Comparison of ENCODE assay signal across 16 cellular contexts in the genomic region with DNA sequence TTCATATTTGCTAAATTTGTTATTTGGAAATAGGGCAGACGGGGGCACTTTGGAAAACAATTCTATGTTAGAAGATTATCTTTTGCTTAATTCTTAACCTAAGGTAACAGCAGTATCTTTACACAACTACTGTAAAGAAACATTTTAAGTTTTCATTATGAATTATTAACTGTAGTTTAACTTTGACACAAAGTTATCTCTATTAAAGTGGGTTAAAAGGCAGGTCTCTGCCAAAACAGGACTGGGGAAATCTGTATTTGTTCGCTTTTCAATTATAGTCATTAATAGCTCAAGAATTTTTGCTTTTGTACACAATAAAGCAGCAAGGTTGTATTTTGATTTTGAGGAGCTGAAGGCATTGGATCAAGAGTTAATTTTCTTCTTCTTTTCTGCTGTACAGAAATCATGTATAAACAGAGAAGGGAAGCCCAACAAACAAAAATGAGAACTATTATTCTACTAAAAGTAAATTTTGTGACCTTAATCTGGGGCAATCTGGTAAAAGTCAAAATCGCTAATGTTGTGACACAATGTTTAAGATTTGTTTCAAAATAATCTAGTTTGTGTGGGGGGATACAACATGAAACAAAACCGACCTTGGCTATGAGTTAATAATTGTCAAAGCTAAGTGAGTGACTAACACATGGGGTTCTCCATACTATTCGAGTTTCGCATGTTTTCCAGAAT. TPM values are rescaled to one million over a fixed set of nuclear protein-coding genes. Genes with fewer than 3 reads are reported as not detected.
DNase-seq lines count a peak whose midpoint lies in the region; ATAC-seq and TF ChIP-seq lines count a peak whose summit lies in the region.
"Had no signal": no experiment of that assay in that cellular context is flagged by ENCODE, and none has a peak within 500 bp of the region (broad histone marks: within the 10 kb centered on the region; RNA-seq: fewer than 3 reads in every experiment).

No MANE protein-coding gene starts in this region.

- H3K9me3 Mint-ChIP-seq in activated CD4-positive, alpha-beta T cell treated with anti-CD3 and anti-CD28 coated beads, Interleukin-2, amount 10 ng/mL, durations not matched to agents 7 days and 5 days: no peaks in the 10 kb centered on the region
- no peaks in the 10 kb centered on the region for H3K9me3 Mint-ChIP-seq in progenitor cell of endocrine pancreas (ENCODE audit: low read depth)

- H4K20me1 ChIP-seq in OCI-LY1 (ENCODE audit: insufficient read depth, low read length): no peaks in the 10 kb centered on the region

- DNase-seq in activated CD4-positive, alpha-beta T cell treated with anti-CD3 and anti-CD28 coated beads, Interleukin-2, amount 10 ng/mL, durations not matched to agents 7 days and 5 days: no peak
- DNase-seq in activated CD4-positive, alpha-beta T cell treated with anti-CD3 and anti-CD28 coated beads, Interleukin-2, amount 50 U/mL, for 48 hours: no peak
- DNase-seq in progenitor cell of endocrine pancreas (ENCODE audit: low spot score, unreplicated experiment) (no peak), lower lobe of right lung (no peak), COR-L47 (lab: John Stamatoyannopoulos, UW) (no peak)
- DNase-seq: activated CD4-positive, CD25-positive, alpha-beta regulatory T cell treated with anti-CD3 and anti-CD28 coated beads, Interleukin-2, amount 50 U/mL, for 72 hours; DMS79 treated with DMSO at 0.1 percent for 48 hours; endodermal cell; head of caudate nucleus; NCI-H2171 treated with DMSO at 0.1 percent for 48 hours; RPMI8226; tibial artery had no signal

- H3K4me3 ChIP-seq in OCI-LY1 (ENCODE audit: low read depth, low read length, poor library complexity, severe bottlenecking) (peak overlapping the region; percentile 1), endocrine pancreas (ENCODE audit: control insufficient read depth, insufficient read depth, low read length) (peak overlapping the region; percentile 31), lower lobe of right lung (no peak overlapping the region)
- H3K4me3 ChIP-seq: lung, tibial artery had no signal

- no peaks in the 10 kb centered on the region for H3K9me2 ChIP-seq in OCI-LY1 (ENCODE audit: low read depth, low read length)

- H3K36me3 ChIP-seq in OCI-LY1 (ENCODE audit: insufficient read depth, low read length) (no peaks in the 10 kb centered on the region), endocrine pancreas (ENCODE audit: control insufficient read depth, insufficient read depth, low read length) (no peaks in the 10 kb centered on the region), lower lobe of right lung (peaks cover 6% of the 10 kb centered on the region)
- H3K36me3 ChIP-seq: tibial artery had no signal

- H3K27me3 Mint-ChIP-seq in activated CD4-positive, alpha-beta T cell treated with anti-CD3 and anti-CD28 coated beads, Interleukin-2, amount 10 ng/mL, durations not matched to agents 7 days and 5 days: no peaks in the 10 kb centered on the region
- no peaks in the 10 kb centered on the region for H3K27me3 Mint-ChIP-seq in progenitor cell of endocrine pancreas

- no peak overlapping the region for H3K27ac Mint-ChIP-seq in activated CD4-positive, alpha-beta T cell treated with anti-CD3 and anti-CD28 coated beads, Interleukin-2, amount 10 ng/mL, durations not matched to agents 7 days and 5 days
- H3K27ac Mint-ChIP-seq in progenitor cell of endocrine pancreas: peak overlapping the region; percentile 74
- H3K27ac Mint-ChIP-seq: endodermal cell had no signal

- H3K9ac ChIP-seq in OCI-LY1 (ENCODE audit: low read length) (peak overlapping the region; percentile 17; the same call in 1 of the 2 replicates), endocrine pancreas (ENCODE audit: control insufficient read depth, insufficient read depth, low read length) (no peak overlapping the region)

- H3K36me3 Mint-ChIP-seq in activated CD4-positive, alpha-beta T cell treated with anti-CD3 and anti-CD28 coated beads, Interleukin-2, amount 10 ng/mL, durations not matched to agents 7 days and 5 days (ENCODE audit: low read depth): peaks cover 20% of the 10 kb centered on the region
- H3K36me3 Mint-ChIP-seq in progenitor cell of endocrine pancreas (ENCODE audit: insufficient read depth): peaks cover 3% of the 10 kb centered on the region

- no peaks in the 10 kb centered on the region for H3K9me3 ChIP-seq in OCI-LY1 (ENCODE audit: low read length)
- no peaks in the 10 kb centered on the region for H3K9me3 ChIP-seq in endocrine pancreas (ENCODE audit: control insufficient read depth, low read length)
- H3K9me3 ChIP-seq in lower lobe of right lung: no peaks in the 10 kb centered on the region
- H3K9me3 ChIP-seq: tibial artery had no signal

- H3K4me2 ChIP-seq in OCI-LY1 (ENCODE audit: low read length): peak overlapping the region; percentile 90; the same call in 1 of the 2 replicates

- intact Hi-C loops in lower lobe of right lung (cut with DNase I): no loop called here

- peaks cover 59% of the 10 kb centered on the region for H3K4me1 Mint-ChIP-seq in activated CD4-positive, alpha-beta T cell treated with anti-CD3 and anti-CD28 coated beads, Interleukin-2, amount 10 ng/mL, durations not matched to agents 7 days and 5 days
- peaks cover 42% of the 10 kb centered on the region for H3K4me1 Mint-ChIP-seq in progenitor cell of endocrine pancreas (ENCODE audit: low read depth)

- no peak overlapping the region for H2AFZ ChIP-seq in OCI-LY1 (ENCODE audit: low read length)

- peaks cover 73% of the 10 kb centered on the region for H3K79me2 ChIP-seq in OCI-LY1 (ENCODE audit: insufficient read depth, low read length)

- ATAC-seq in lower lobe of right lung (no peak), GM21737 (IDR thresholded peaks at IDR 0.05; ENCODE audit: unreplicated experiment) (no peak)

- no peaks in the 10 kb centered on the region for H3F3A ChIP-seq in OCI-LY1 (ENCODE audit: insufficient read depth, low read length)

- no peaks in the 10 kb centered on the region for H3K27me3 ChIP-seq in OCI-LY1 (ENCODE audit: insufficient read depth, low read length)
- no peaks in the 10 kb centered on the region for H3K27me3 ChIP-seq in endocrine pancreas (ENCODE audit: control insufficient read depth, insufficient read depth, low read length)
- no peaks in the 10 kb centered on the region for H3K27me3 ChIP-seq in lower lobe of right lung (ENCODE audit: low read depth)
- H3K27me3 ChIP-seq: tibial artery had no signal

- POLR2A ChIA-PET in activated CD4-positive, alpha-beta T cell treated with anti-CD3 and anti-CD28 coated beads, Interleukin-2, amount 10 ng/mL, durations not matched to agents 7 days and 5 days (lab: Charles Lee): no interaction called here

- no peak for TF ChIP-seq CTCF in OCI-LY1 (IDR thresholded peaks at IDR 0.05; ENCODE audit: low read length)
- TF ChIP-seq CTCF in progenitor cell of endocrine pancreas (IDR thresholded peaks at IDR 0.05; ENCODE audit: unreplicated experiment): no peak
- TF ChIP-seq CTCF in lower lobe of right lung (IDR thresholded peaks at IDR 0.05): no peak

- CTCF ChIA-PET in activated CD4-positive, alpha-beta T cell treated with anti-CD3 and anti-CD28 coated beads, Interleukin-2, amount 10 ng/mL, durations not matched to agents 7 days and 5 days (lab: Charles Lee): interaction anchor here (0.6 to 1.6 kb wide), 3 partner anchors 19 to 1068 kb away, joined by 3 to 4 read pairs (median 4); no protein-coding TSS in a partner anchor

- H3K4me1 ChIP-seq in OCI-LY1 (ENCODE audit: insufficient read depth, low read length, severe bottlenecking) (peaks cover 62% of the 10 kb centered on the region), endocrine pancreas (ENCODE audit: control insufficient read depth, insufficient read depth, low read length) (peaks cover 19% of the 10 kb centered on the region), lower lobe of right lung (peaks cover 53% of the 10 kb centered on the region)

- H3K27ac ChIP-seq in OCI-LY1 (ENCODE audit: low read depth, low read length, poor library complexity, severe bottlenecking) (no peak overlapping the region), lower lobe of right lung (no peak overlapping the region)

- H3K4me3 Mint-ChIP-seq in activated CD4-positive, alpha-beta T cell treated with anti-CD3 and anti-CD28 coated beads, Interleukin-2, amount 10 ng/mL, durations not matched to agents 7 days and 5 days: peak overlapping the region; percentile 55
- peak overlapping the region; percentile 40 for H3K4me3 Mint-ChIP-seq in progenitor cell of endocrine pancreas (ENCODE audit: low read depth)

RNA-seq across cellular contexts. Expression of a gene that starts 2.9 kb away (rescaled TPM):
- total RNA-seq in activated CD4-positive, alpha-beta T cell treated with anti-CD3 and anti-CD28 coated beads, Interleukin-2, amount 10 ng/mL, durations not matched to agents 7 days and 5 days: 10 to 100 TPM; 51.8 to 57.8 TPM
- total RNA-seq in progenitor cell of endocrine pancreas (86.5 and 93.9 TPM in 2 replicates), lower lobe of right lung (73.5 TPM)

RNA-seq across cellular contexts. Expression of a gene that starts 34.0 kb away (rescaled TPM):
- 10 to 100 TPM; 39.1 to 42.0 TPM for total RNA-seq in activated CD4-positive, alpha-beta T cell treated with anti-CD3 and anti-CD28 coated beads, Interleukin-2, amount 10 ng/mL, durations not matched to agents 7 days and 5 days
- total RNA-seq in progenitor cell of endocrine pancreas: 41.7 and 46.0 TPM in 2 replicates
- total RNA-seq in lower lobe of right lung: 27.8 TPM
